In genomic region chr4:81166431-81166830, GRCh38 we compare ENCODE assay signal across 18 cellular contexts. TPM values are rescaled to one million over a fixed set of nuclear protein-coding genes. Genes with fewer than 3 reads are reported as not detected.
A peak's percentile ranks its signal among the peaks of the same experiment; 100 is the strongest.
DNase-seq lines count a peak whose midpoint lies in the region; ATAC-seq and TF ChIP-seq lines count a peak whose summit lies in the region.
"Had no signal": no experiment of that assay in that cellular context is flagged by ENCODE, and none has a peak within 500 bp of the region (broad histone marks: within the 10 kb centered on the region; RNA-seq: fewer than 3 reads in every experiment).

No MANE protein-coding gene starts in this region.

- H2AFZ ChIP-seq in ACC112 (ENCODE audit: low read length, unreplicated experiment) (peak overlapping the region; percentile 64), HCT116 (ENCODE audit: low read depth, low read length, poor library complexity, severe bottlenecking) (peak overlapping the region; percentile 73)

- H3K79me2 ChIP-seq in ACC112 (ENCODE audit: control insufficient read depth, insufficient read depth, low read length, unreplicated experiment) (no peaks in the 10 kb centered on the region), HCT116 (ENCODE audit: insufficient read depth, low read length) (no peaks in the 10 kb centered on the region)

- CTCF ChIA-PET in HCT116 (lab: Charles Lee) = no interaction called here
- CTCF ChIA-PET in activated CD4-positive, alpha-beta T cell treated with anti-CD3 and anti-CD28 coated beads, Interleukin-2, amount 10 ng/mL, durations not matched to agents 7 days and 5 days (lab: Charles Lee) = no interaction called here

- H3K9me2 ChIP-seq in HCT116 (ENCODE audit: insufficient read depth) = no peaks in the 10 kb centered on the region

- H3K27ac Mint-ChIP-seq in activated CD4-positive, alpha-beta T cell treated with anti-CD3 and anti-CD28 coated beads, Interleukin-2, amount 10 ng/mL, durations not matched to agents 7 days and 5 days = no peak overlapping the region
- H3K27ac Mint-ChIP-seq: activated CD8-positive, alpha-beta T cell treated with anti-CD3 and anti-CD28 coated beads, Interleukin-2, amount 10 ng/mL, durations not matched to agents 7 days and 5 days; activated T-helper 1 cell treated with anti-CD3 and anti-CD28 coated beads, Interleukin-12 subunit alpha, Interleukin-12 subunit beta, Interleukin-2, Interleukin-4 antibody, amounts not matched to agents 30 ng/mL and 10 ng/mL and 1 ng/mL, durations not matched to agents 14 hours and 24 hours and 36 hours; T-cell had no signal

- no peak for TF ChIP-seq RAD21 in HCT116 (IDR thresholded peaks at IDR 0.05; ENCODE audit: low read depth)

- H3K9me3 Mint-ChIP-seq in activated CD4-positive, alpha-beta T cell treated with anti-CD3 and anti-CD28 coated beads, Interleukin-2, amount 10 ng/mL, durations not matched to agents 7 days and 5 days = no peaks in the 10 kb centered on the region
- H3K9me3 Mint-ChIP-seq: activated T-helper 1 cell treated with anti-CD3 and anti-CD28 coated beads, Interleukin-12 subunit alpha, Interleukin-12 subunit beta, Interleukin-2, Interleukin-4 antibody, amounts not matched to agents 30 ng/mL and 10 ng/mL and 1 ng/mL, durations not matched to agents 14 hours and 24 hours and 36 hours; T-cell had no signal

- POLR2A ChIA-PET in HCT116 (lab: Charles Lee) = no interaction called here
- POLR2A ChIA-PET in activated CD4-positive, alpha-beta T cell treated with anti-CD3 and anti-CD28 coated beads, Interleukin-2, amount 10 ng/mL, durations not matched to agents 7 days and 5 days (lab: Charles Lee) = no interaction called here

- no peak for DNase-seq in HCT116 (ENCODE audit: low read depth, low spot score)
- DNase-seq in adipocyte (ENCODE audit: low read depth) = no peak
- DNase-seq in foreskin fibroblast = peak; percentile 56 to 68
- no peak for DNase-seq in activated CD4-positive, alpha-beta T cell treated with anti-CD3 and anti-CD28 coated beads, Interleukin-2, amount 10 ng/mL, durations not matched to agents 7 days and 5 days
- no peak for DNase-seq in activated T-cell treated with anti-CD3 and anti-CD28 coated beads for 4 hours
- DNase-seq: activated CD8-positive, alpha-beta T cell treated with anti-CD3 and anti-CD28 coated beads, Interleukin-2, amount 10 ng/mL, durations not matched to agents 7 days and 5 days; GF-D8; NCI-H2029; NCI-H774; RPMI8226; stimulated activated naive CD4-positive, alpha-beta T cell treated with Interleukin-2 at 50 U/mL for 16 hours; T-cell; WERI-Rb-1 had no signal

- H3K36me3 Mint-ChIP-seq in activated CD4-positive, alpha-beta T cell treated with anti-CD3 and anti-CD28 coated beads, Interleukin-2, amount 10 ng/mL, durations not matched to agents 7 days and 5 days (ENCODE audit: low read depth) = no peaks in the 10 kb centered on the region
- H3K36me3 Mint-ChIP-seq: T-cell had no signal

- H3K4me1 ChIP-seq in ACC112 (ENCODE audit: control insufficient read depth, insufficient read depth, low read length, unreplicated experiment) = peaks cover 38% of the 10 kb centered on the region
- peaks cover 13 to 55% of the 10 kb centered on the region in 2 experiments for H3K4me1 ChIP-seq in HCT116 (ENCODE audit: control insufficient read depth in 1 of 2, insufficient read depth in 2 of 2, low read length in 2 of 2)
- H3K4me1 ChIP-seq in adipocyte (ENCODE audit: control insufficient read depth, insufficient read depth, low read length) = peaks cover 22% of the 10 kb centered on the region

- H3K4me1 Mint-ChIP-seq in activated CD4-positive, alpha-beta T cell treated with anti-CD3 and anti-CD28 coated beads, Interleukin-2, amount 10 ng/mL, durations not matched to agents 7 days and 5 days = no peaks in the 10 kb centered on the region

- ATAC-seq in HCT116 (no peak), HG02885 (IDR thresholded peaks at IDR 0.05; ENCODE audit: poor library complexity, unreplicated experiment) (no peak), HG02678 (IDR thresholded peaks at IDR 0.05; ENCODE audit: unreplicated experiment) (no peak)
- ATAC-seq: activated CD8-positive, alpha-beta T cell treated with anti-CD3 and anti-CD28 coated beads, Interleukin-2, amount 10 ng/mL, durations not matched to agents 7 days and 5 days; T-cell had no signal

- H3K4me3 ChIP-seq in ACC112 (ENCODE audit: low read depth, low read length) (peak overlapping the region; percentile 50; the same call in 1 of the 2 replicates), HCT116 (replicated peaks in 1 of 2; ENCODE audit: low read depth in 1 of 2, low read length in 2 of 2) (peak overlapping the region in 1 of 2 experiments; percentile 21; a peak in 2 of 4 replicates), adipocyte (ENCODE audit: low read length) (peak overlapping the region; percentile 51), foreskin fibroblast (ENCODE audit: low read depth in 1 of 2, low read length in 2 of 2) (no peak overlapping the region)

- no peaks in the 10 kb centered on the region for H3K27me3 Mint-ChIP-seq in activated CD4-positive, alpha-beta T cell treated with anti-CD3 and anti-CD28 coated beads, Interleukin-2, amount 10 ng/mL, durations not matched to agents 7 days and 5 days
- H3K27me3 Mint-ChIP-seq: T-cell had no signal

- H3K27me3 ChIP-seq in ACC112 (ENCODE audit: insufficient read depth, low read length) (no peaks in the 10 kb centered on the region), HCT116 (ENCODE audit: insufficient read depth, low read length) (no peaks in the 10 kb centered on the region), adipocyte (replicated peaks; ENCODE audit: control insufficient read depth, insufficient read depth, low read length) (no peaks in the 10 kb centered on the region)

- H3K27ac ChIP-seq in ACC112 (ENCODE audit: low read depth, low read length) (peak overlapping the region; percentile 62), HCT116 (ENCODE audit: low read depth, low read length) (no peak overlapping the region)
- H3K27ac ChIP-seq: WERI-Rb-1 had no signal

- RAD21 ChIA-PET in HCT116 (lab: Charles Lee; ENCODE audit: low non-redundant PET in 1 of 2, low total read pairs in 2 of 2, uncharacterized antibody in 2 of 2, unreplicated experiment in 2 of 2) = no interaction called here

- TF ChIP-seq POLR2A in HCT116 (IDR thresholded peaks at IDR 0.05; ENCODE audit: borderline replicate concordance, extremely low read depth, insufficient read depth, insufficient read length) = no peak

- H3K9ac ChIP-seq in HCT116 (ENCODE audit: low read length) (peak overlapping the region; percentile 4; the same call in 1 of the 2 replicates), adipocyte (ENCODE audit: low read length) (peak overlapping the region; percentile 35)

- BruUV-seq in HCT116 (replicated peaks; lab: Mats Ljungman, UMichigan) = no TSS peak

- no peak for TF ChIP-seq CTCF in HCT116 (IDR thresholded peaks at IDR 0.05 in 2 of 3, conservative IDR thresholded peaks at IDR 0.05 in 1 of 3; ENCODE audit: borderline replicate concordance in 1 of 3, insufficient read depth in 1 of 3, low read depth in 2 of 3, low read length in 2 of 3)
- no peak for TF ChIP-seq CTCF in foreskin fibroblast (IDR thresholded peaks at IDR 0.05; ENCODE audit: low read depth, low read length)

- intact Hi-C loops in HCT116 (cut with micrococcal nuclease) = no loop called here

- no peak overlapping the region for H3K4me3 Mint-ChIP-seq in activated CD4-positive, alpha-beta T cell treated with anti-CD3 and anti-CD28 coated beads, Interleukin-2, amount 10 ng/mL, durations not matched to agents 7 days and 5 days
- H3K4me3 Mint-ChIP-seq: activated CD8-positive, alpha-beta T cell treated with anti-CD3 and anti-CD28 coated beads, Interleukin-2, amount 10 ng/mL, durations not matched to agents 7 days and 5 days; activated T-helper 1 cell treated with anti-CD3 and anti-CD28 coated beads, Interleukin-12 subunit alpha, Interleukin-12 subunit beta, Interleukin-2, Interleukin-4 antibody, amounts not matched to agents 30 ng/mL and 10 ng/mL and 1 ng/mL, durations not matched to agents 14 hours and 24 hours and 36 hours; nephron; T-cell had no signal

- H3K9me3 ChIP-seq in HCT116 (ENCODE audit: control insufficient read depth in 1 of 2, insufficient read depth in 1 of 2, low read depth in 1 of 2, low read length in 2 of 2) = no peaks in the 10 kb centered on the region
- no peaks in the 10 kb centered on the region for H3K9me3 ChIP-seq in adipocyte (ENCODE audit: control insufficient read depth, low read length)

- peak overlapping the region; percentile 69 for H3K4me2 ChIP-seq in HCT116 (ENCODE audit: low read length)

- H4K20me1 ChIP-seq in HCT116 (ENCODE audit: insufficient read depth) = no peaks in the 10 kb centered on the region

- H3K36me3 ChIP-seq in ACC112 (ENCODE audit: insufficient read depth, low read length) (no peaks in the 10 kb centered on the region), HCT116 (ENCODE audit: control insufficient read depth in 1 of 2, insufficient read depth in 2 of 2, low read length in 2 of 2) (no peaks in the 10 kb centered on the region), adipocyte (ENCODE audit: control insufficient read depth, insufficient read depth, low read length, severe bottlenecking) (no peaks in the 10 kb centered on the region)
- H3K36me3 ChIP-seq: WERI-Rb-1 had no signal

TF ChIP-seq in HCT116, 20 proteins besides CTCF, POLR2A, EP300 and RAD21 (continues in another document):
- TF ChIP-seq CBX3 (IDR thresholded peaks at IDR 0.05; ENCODE audit: low read depth) (no peak), ZFX (IDR thresholded peaks at IDR 0.05) (no peak)

RNA-seq across cellular contexts. Expression of gene PRKG2, which starts 48.6 kb away (rescaled TPM):
- total RNA-seq in HCT116 (2021; ENCODE audit: unreplicated experiment) = 2.1 TPM
- polyA plus RNA-seq in HCT116 (2012) = 1.6 and 2.0 TPM in 2 replicates
- under 1 TPM; 0.15 to 0.25 TPM for total RNA-seq in activated CD4-positive, alpha-beta T cell treated with anti-CD3 and anti-CD28 coated beads, Interleukin-2, amount 10 ng/mL, durations not matched to agents 7 days and 5 days

Comparison
In these comparisons a context has a peak if more than half of its experiments do, and no peak if none do; other contexts are left out.
1. H3K4me3 ChIP-seq: peak in ACC112 (single experiment) and adipocyte (single experiment); none in foreskin fibroblast (0 of 2).
2. DNase-seq: peak in foreskin fibroblast (2 of 2); none in HCT116 (single experiment), adipocyte (single experiment), activated CD4-positive, alpha-beta T cell treated with anti-CD3 and anti-CD28 coated beads, Interleukin-2, amount 10 ng/mL, durations not matched to agents 7 days and 5 days (single experiment) and activated T-cell treated with anti-CD3 and anti-CD28 coated beads for 4 hours (single experiment).